22 cellular contexts compared by ENCODE assay signal in genomic region chr12:88029093-88029665, GRCh38. TPM values are rescaled to one million over a fixed set of nuclear protein-coding genes. Genes with fewer than 3 reads are reported as not detected.
DNase-seq lines count a peak whose midpoint lies in the region; ATAC-seq, FAIRE-seq and TF ChIP-seq lines count a peak whose summit lies in the region.
"Had no signal": no experiment of that assay in that cellular context is flagged by ENCODE, and none has a peak within 500 bp of the region (broad histone marks: within the 10 kb centered on the region; RNA-seq: fewer than 3 reads in every experiment).

Gene C12orf50 (minus strand): TSS chr12:88029401. CDS start chr12:88026962, 2,439 bp downstream.

- TF ChIP-seq CTCF in HepG2 (CRISPR knock-in tag; IDR thresholded peaks at IDR 0.05) (no peak), right lobe of liver (IDR thresholded peaks at IDR 0.05) (no peak), hepatocyte (IDR thresholded peaks at IDR 0.05; ENCODE audit: poor library complexity) (no peak), testis (IDR thresholded peaks at IDR 0.05) (no peak), PC-3 (conservative IDR thresholded peaks at IDR 0.05; ENCODE audit: low read depth, low read length) (no peak)

- no peaks in the 10 kb centered on the region for H3K27me3 ChIP-seq in HepG2 (ENCODE audit: control insufficient read depth in 1 of 2, insufficient read depth in 2 of 2, low read length in 2 of 2)
- H3K27me3 ChIP-seq in right lobe of liver: no peaks in the 10 kb centered on the region
- no peaks in the 10 kb centered on the region for H3K27me3 ChIP-seq in hepatocyte
- no peaks in the 10 kb centered on the region for H3K27me3 ChIP-seq in testis
- H3K27me3 ChIP-seq in HAP-1 (ENCODE audit: low read depth): 0 out of 2 replicates have a peak, but pooled peaks cover 3% of the 10 kb centered on the region
- H3K27me3 ChIP-seq in PC-3 (ENCODE audit: low read length): no peaks in the 10 kb centered on the region
- H3K27me3 ChIP-seq: BLaER1 treated with 17β-estradiol and CSF1 and Interleukin-3, amounts not matched to agents 10 nM and 100 nM had no signal

- H3K4me1 ChIP-seq in HepG2 (ENCODE audit: insufficient read depth, low read length) (no peaks in the 10 kb centered on the region), right lobe of liver (no peaks in the 10 kb centered on the region), hepatocyte (ENCODE audit: insufficient read depth) (no peaks in the 10 kb centered on the region), testis (no peaks in the 10 kb centered on the region), HAP-1 (peaks cover 6% of the 10 kb centered on the region; the same call in 1 of the 2 replicates), PC-3 (ENCODE audit: insufficient read depth, low read length) (no peaks in the 10 kb centered on the region)
- H3K4me1 ChIP-seq: BLaER1 treated with 17β-estradiol and CSF1 and Interleukin-3, amounts not matched to agents 10 nM and 100 nM had no signal

- H3K4me3 ChIP-seq in HepG2 (replicated peaks in 1 of 3; ENCODE audit: insufficient read depth in 1 of 3, low read depth in 2 of 3, low read length in 3 of 3) (no peak within 1 kb of the TSS), right lobe of liver (no peak within 1 kb of the TSS), hepatocyte (no peak within 1 kb of the TSS), testis (no peak within 1 kb of the TSS), HAP-1 (no peak within 1 kb of the TSS), PC-3 (ENCODE audit: low read length) (no peak within 1 kb of the TSS)
- H3K4me3 ChIP-seq: BLaER1 treated with 17β-estradiol and CSF1 and Interleukin-3, amounts not matched to agents 10 nM and 100 nM; GM23338 had no signal

- H3F3A ChIP-seq in PC-3 (ENCODE audit: low read length, unreplicated experiment): no peaks in the 10 kb centered on the region

- H3K9ac ChIP-seq in HepG2 (ENCODE audit: insufficient read depth, low read depth, low read length) (no peak within 1 kb of the TSS), PC-3 (ENCODE audit: low read length) (no peak within 1 kb of the TSS)
- H3K9ac ChIP-seq: BLaER1 treated with 17β-estradiol and CSF1 and Interleukin-3, amounts not matched to agents 10 nM and 100 nM; KMS-11 had no signal

- H3K36me3 ChIP-seq in HepG2 (replicated peaks in 1 of 2; ENCODE audit: control insufficient read depth in 1 of 2, insufficient read depth in 2 of 2, low read length in 2 of 2) (no peaks in the 10 kb centered on the region), right lobe of liver (no peaks in the 10 kb centered on the region), hepatocyte (replicated peaks; ENCODE audit: insufficient read depth, low read depth) (no peaks in the 10 kb centered on the region), testis (ENCODE audit: low read depth, missing control alignments) (no peaks in the 10 kb centered on the region), HAP-1 (replicated peaks) (no peaks in the 10 kb centered on the region), PC-3 (ENCODE audit: low read depth, low read length) (no peaks in the 10 kb centered on the region)
- H3K36me3 ChIP-seq: BLaER1 treated with 17β-estradiol and CSF1 and Interleukin-3, amounts not matched to agents 10 nM and 100 nM had no signal

- H3K4me2 ChIP-seq in HepG2 (ENCODE audit: low read depth, low read length) (no peak within 1 kb of the TSS), hepatocyte (no peak within 1 kb of the TSS), PC-3 (ENCODE audit: low read length) (no peak within 1 kb of the TSS)
- H3K4me2 ChIP-seq: BLaER1 treated with 17β-estradiol and CSF1 and Interleukin-3, amounts not matched to agents 10 nM and 100 nM; GM23338; KMS-11 had no signal

- POLR2A ChIA-PET in HepG2 (lab: Yijun Ruan, JAX): no interaction called here
- POLR2A ChIA-PET in PC-3 (lab: Charles Lee; ENCODE audit: unreplicated experiment): no interaction called here

- CTCF ChIA-PET in HepG2 (lab: Yijun Ruan, JAX; ENCODE audit: low intra/inter-chr PET ratio, low total read pairs): no interaction called here
- CTCF ChIA-PET in PC-3 (lab: Charles Lee): no interaction called here

- in situ Hi-C loops in HepG2 (cut with HindIII; ENCODE audit: extremely low pct_ligation_motif_present, low pct_unique_long_range_greater_than_20kb) (no loop called here), HAP-1 (cut with MboI; ENCODE audit: low sequenced_read_pairs) (no loop called here)

- ATAC-seq in HepG2: no peak
- ATAC-seq in right lobe of liver: no peak
- no peak for ATAC-seq in PC-3
- ATAC-seq: CD8-positive, alpha-beta T cell; GM23338 had no signal

- no peak within 1 kb of the TSS for H3K27ac ChIP-seq in HepG2 (ENCODE audit: extremely low read length, insufficient read depth, low read length)
- H3K27ac ChIP-seq in right lobe of liver: no peak within 1 kb of the TSS
- H3K27ac ChIP-seq in hepatocyte: no peak within 1 kb of the TSS
- H3K27ac ChIP-seq in testis: no peak within 1 kb of the TSS
- no peak within 1 kb of the TSS for H3K27ac ChIP-seq in PC-3 (ENCODE audit: low read length)
- H3K27ac ChIP-seq: BLaER1 treated with 17β-estradiol and CSF1 and Interleukin-3, amounts not matched to agents 10 nM and 100 nM; KMS-11 had no signal

- TF ChIP-seq POLR2A in HepG2 (IDR thresholded peaks at IDR 0.05; ENCODE audit: insufficient read depth in 1 of 2, low read depth in 2 of 2, low read length in 2 of 2) (no peak), right lobe of liver (IDR thresholded peaks at IDR 0.05) (no peak), testis (IDR thresholded peaks at IDR 0.05) (no peak)

- TF ChIP-seq RAD21 in HepG2 (CRISPR knock-in tag; IDR thresholded peaks at IDR 0.05) (no peak), Ishikawa (IDR thresholded peaks at IDR 0.05; ENCODE audit: low read depth) (no peak)

- BruUV-seq in HepG2 (replicated peaks; lab: Mats Ljungman, UMichigan): no TSS peak
- no TSS peak for BruUV-seq in PC-3 (replicated peaks; lab: Mats Ljungman, UMichigan)

- 2% methylated on average over 3 of the region's 3 CpGs for WGBS in HepG2 (ENCODE audit: low lambda C conversion rate)
- 37% methylated on average over 3 of the region's 3 CpGs for WGBS in right lobe of liver (ENCODE audit: insufficient coverage, low coverage, low lambda C conversion rate, missing lambda C conversion rate)
- WGBS in hepatocyte (ENCODE audit: low lambda C conversion rate, missing lambda C conversion rate): 36% methylated on average over 3 of the region's 3 CpGs
- 55 to 62% methylated on average over 3 of the region's 3 CpGs for WGBS in testis, 2 donors

- H2AFZ ChIP-seq in HepG2 (ENCODE audit: low read length) (no peak within 1 kb of the TSS), hepatocyte (no peak within 1 kb of the TSS), PC-3 (ENCODE audit: low read length) (no peak within 1 kb of the TSS)
- H2AFZ ChIP-seq: GM23338 had no signal

- H3K79me2 ChIP-seq in HepG2 (ENCODE audit: insufficient read depth, low read length) (no peaks in the 10 kb centered on the region), hepatocyte (no peaks in the 10 kb centered on the region), PC-3 (ENCODE audit: low read length) (no peaks in the 10 kb centered on the region)

- FAIRE-seq in HepG2 (lab: Jason Lieb, UNC): no peak
- FAIRE-seq: GM12892 had no signal

- TF ChIP-seq EP300 in HepG2 (IDR thresholded peaks at IDR 0.05; ENCODE audit: low read depth in 2 of 2, low read length in 2 of 2): no peak
- no peak for TF ChIP-seq EP300 in HepG2 (CRISPR knock-in tag; IDR thresholded peaks at IDR 0.05; ENCODE audit: borderline replicate concordance)
- no peak for TF ChIP-seq EP300 in Ishikawa (IDR thresholded peaks at IDR 0.05; ENCODE audit: borderline replicate concordance)

- DNase-seq in HepG2 (ENCODE audit: low spot score) (no peak), right lobe of liver (no peak), hepatocyte (ENCODE audit: low spot score) (peak; percentile 15), testis (no peak), HAP-1 (ENCODE audit: low spot score in 2 of 2) (no peak), inferior parietal cortex (ENCODE audit: extremely low spot score) (no peak), PC-3 (no peak)
- DNase-seq: 8988T; CD8-positive, alpha-beta T cell; COR-L47; DMS 273 treated with DMSO at 0.1 percent for 48 hours; DMS79; GDM1; H7 had no signal

- intact Hi-C loops in HepG2 (cut with micrococcal nuclease; ENCODE audit: unreplicated experiment) (no loop called here), right lobe of liver (cut with DNase I) (no loop called here), testis (cut with DNase I; ENCODE audit: low total_unique reads) (no loop called here), PC-3 (cut with micrococcal nuclease) (no loop called here)

- no peaks in the 10 kb centered on the region for H3K9me2 ChIP-seq in hepatocyte (replicated peaks; ENCODE audit: insufficient read depth)
- H3K9me2 ChIP-seq in PC-3 (replicated peaks; ENCODE audit: low read length): no peaks in the 10 kb centered on the region

- H3K9me3 ChIP-seq in HepG2 (ENCODE audit: low read length) (no peaks in the 10 kb centered on the region), right lobe of liver (no peaks in the 10 kb centered on the region), hepatocyte (ENCODE audit: low read depth) (no peaks in the 10 kb centered on the region), testis (no peaks in the 10 kb centered on the region), HAP-1 (no peaks in the 10 kb centered on the region; the same call in 1 of the 2 replicates), PC-3 (ENCODE audit: low read length) (no peaks in the 10 kb centered on the region)

- H4K20me1 ChIP-seq in HepG2 (ENCODE audit: insufficient read depth, low read length): no peaks in the 10 kb centered on the region
- no peaks in the 10 kb centered on the region for H4K20me1 ChIP-seq in hepatocyte (ENCODE audit: insufficient read depth, poor library complexity, severe bottlenecking)
- H4K20me1 ChIP-seq in PC-3 (ENCODE audit: low read length): no peaks in the 10 kb centered on the region
- H4K20me1 ChIP-seq: BLaER1 treated with 17β-estradiol and CSF1 and Interleukin-3, amounts not matched to agents 10 nM and 100 nM had no signal

RNA-seq across cellular contexts. Expression of gene C12orf50, which starts in this region (rescaled TPM):
- total RNA-seq in HepG2 (2016; rRNA removed; fragmentation: Illumina TruSeq; extraction: Trizol): not detected in 2 replicates
- not detected in 2 replicates for total RNA-seq in HepG2 (2016; cell fraction: cytosol; rRNA removed; fragmentation: Illumina TruSeq; extraction: Trizol; ENCODE audit: low read depth)
- total RNA-seq in HepG2 (2016; cell fraction: insoluble cytoplasmic fraction; rRNA removed; fragmentation: Illumina TruSeq; extraction: Trizol): 0.06 TPM in 1 of 2 replicates, not detected in the other
- not detected in 2 replicates for total RNA-seq in HepG2 (2016; cell fraction: membrane; rRNA removed; fragmentation: Illumina TruSeq; extraction: Trizol)
- total RNA-seq in HepG2 (2016; cell fraction: nucleus; rRNA removed; fragmentation: Illumina TruSeq; extraction: Trizol): not detected in 2 replicates
- polyA plus RNA-seq in HepG2 (2011; rRNA removed): 0.13 TPM in 1 of 2 replicates, not detected in the other
- not detected in 2 replicates for polyA plus RNA-seq in HepG2 (2011; cell fraction: cytosol; rRNA removed)
- polyA plus RNA-seq in HepG2 (2011; cell fraction: nucleus; rRNA removed): not detected in 2 replicates
- polyA plus RNA-seq in HepG2 (2012): not detected in 2 replicates
- polyA plus RNA-seq in HepG2 (2016; cell fraction: cytosol; fragmentation: Illumina TruSeq; extraction: Trizol; ENCODE audit: low read depth): not detected in 2 replicates
- polyA plus RNA-seq in HepG2 (2016; cell fraction: insoluble cytoplasmic fraction; fragmentation: Illumina TruSeq; extraction: Trizol; ENCODE audit: low read depth): not detected in 2 replicates
- polyA plus RNA-seq in HepG2 (2016; cell fraction: membrane; fragmentation: Illumina TruSeq; extraction: Trizol; ENCODE audit: low read depth): not detected in 2 replicates
- polyA plus RNA-seq in HepG2 (2016; cell fraction: nucleus; fragmentation: Illumina TruSeq; extraction: Trizol; ENCODE audit: insufficient read depth, low read depth): not detected in 2 replicates
- not detected in 2 replicates for polyA minus RNA-seq in HepG2 (2011; rRNA and poly(A)+ RNA removed; ENCODE audit: low replicate concordance)
- polyA minus RNA-seq in HepG2 (2011; cell fraction: cytosol; rRNA and poly(A)+ RNA removed): not detected in 2 replicates
- not detected in 2 replicates for polyA minus RNA-seq in HepG2 (2011; cell fraction: nucleus; rRNA and poly(A)+ RNA removed)
- not detected for total RNA-seq in right lobe of liver
- total RNA-seq in hepatocyte: 0.40 TPM in 1 of 2 replicates, not detected in the other
- not detected in 2 replicates for polyA plus RNA-seq in hepatocyte
- total RNA-seq in testis: 10 to 100 TPM; 24.8 to 64.6 TPM
- 47.0 TPM for polyA plus RNA-seq in testis (ENCODE audit: insufficient read depth, low read depth, low replicate concordance)
- total RNA-seq in PC-3 (2014; rRNA removed): not detected in 2 replicates
- total RNA-seq: Daoy, H7, HT-29 had no signal
- polyA plus RNA-seq: GM23338, IgD-negative memory B cell had no signal

Comparison
In these comparisons a context has a peak if more than half of its experiments do, and no peak if none do; other contexts are left out.
1. RNA of gene C12orf50 (total RNA-seq): 24.8 to 64.6 TPM in testis; 0.06 TPM in HepG2, 0.40 TPM in hepatocyte, not detected in right lobe of liver and not detected in PC-3; every median in the first group is over 10 times any median in the second.
2. RNA of gene C12orf50 (polyA plus RNA-seq): 47.0 TPM in testis (single experiment); not detected in hepatocyte and 0.13 TPM in HepG2; every median in the first group is over 10 times any median in the second.
3. Peak in DNase-seq in hepatocyte; RNA of the gene not detected or under 1 TPM.